1 cellular context compared by ENCODE assay signal in the genomic region with DNA sequence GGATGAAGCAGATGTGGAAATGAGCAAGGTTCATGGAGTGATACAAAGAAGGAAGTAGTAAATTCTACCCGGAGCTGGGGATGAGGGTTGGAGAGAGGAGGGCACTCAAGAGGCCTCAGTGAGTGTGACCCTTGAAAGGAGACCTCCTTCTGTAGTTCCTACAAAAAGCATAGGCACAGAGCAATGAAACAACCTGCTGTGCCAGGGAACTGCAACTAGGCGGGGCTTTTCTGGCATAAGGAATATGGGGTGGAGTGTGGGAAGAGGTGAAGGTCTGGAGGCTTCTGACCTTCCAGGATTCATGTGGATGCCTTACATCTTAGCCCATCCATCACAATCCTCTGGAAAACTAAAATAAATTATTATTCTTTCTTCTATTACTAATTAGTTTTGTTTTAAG.
TF ChIP-seq lines count a peak whose summit lies in the region.

No MANE protein-coding gene starts in this region.

TF ChIP-seq in WTC11, 78 proteins besides CTCF, POLR2A, EP300 and RAD21 (continued from another document):
- TF ChIP-seq, protein P1, sequence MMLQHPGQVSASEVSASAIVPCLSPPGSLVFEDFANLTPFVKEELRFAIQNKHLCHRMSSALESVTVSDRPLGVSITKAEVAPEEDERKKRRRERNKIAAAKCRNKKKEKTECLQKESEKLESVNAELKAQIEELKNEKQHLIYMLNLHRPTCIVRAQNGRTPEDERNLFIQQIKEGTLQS (CRISPR knock-in tag; conservative IDR thresholded peaks at IDR 0.05), result no peak
- TF ChIP-seq, protein P2, sequence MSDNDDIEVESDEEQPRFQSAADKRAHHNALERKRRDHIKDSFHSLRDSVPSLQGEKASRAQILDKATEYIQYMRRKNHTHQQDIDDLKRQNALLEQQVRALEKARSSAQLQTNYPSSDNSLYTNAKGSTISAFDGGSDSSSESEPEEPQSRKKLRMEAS (CRISPR knock-in tag; IDR thresholded peaks at IDR 0.05), result no peak
- TF ChIP-seq, protein P3, sequence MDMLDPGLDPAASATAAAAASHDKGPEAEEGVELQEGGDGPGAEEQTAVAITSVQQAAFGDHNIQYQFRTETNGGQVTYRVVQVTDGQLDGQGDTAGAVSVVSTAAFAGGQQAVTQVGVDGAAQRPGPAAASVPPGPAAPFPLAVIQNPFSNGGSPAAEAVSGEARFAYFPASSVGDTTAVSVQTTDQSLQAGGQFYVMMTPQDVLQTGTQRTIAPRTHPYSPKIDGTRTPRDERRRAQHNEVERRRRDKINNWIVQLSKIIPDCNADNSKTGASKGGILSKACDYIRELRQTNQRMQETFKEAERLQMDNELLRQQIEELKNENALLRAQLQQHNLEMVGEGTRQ (CRISPR knock-in tag; IDR thresholded peaks at IDR 0.05), result no peak
- no peak for TF ChIP-seq ZNF423 (CRISPR knock-in tag; IDR thresholded peaks at IDR 0.05)
- TF ChIP-seq, protein P4, sequence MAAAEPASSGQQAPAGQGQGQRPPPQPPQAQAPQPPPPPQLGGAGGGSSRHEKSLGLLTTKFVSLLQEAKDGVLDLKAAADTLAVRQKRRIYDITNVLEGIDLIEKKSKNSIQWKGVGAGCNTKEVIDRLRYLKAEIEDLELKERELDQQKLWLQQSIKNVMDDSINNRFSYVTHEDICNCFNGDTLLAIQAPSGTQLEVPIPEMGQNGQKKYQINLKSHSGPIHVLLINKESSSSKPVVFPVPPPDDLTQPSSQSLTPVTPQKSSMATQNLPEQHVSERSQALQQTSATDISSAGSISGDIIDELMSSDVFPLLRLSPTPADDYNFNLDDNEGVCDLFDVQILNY (CRISPR knock-in tag; IDR thresholded peaks at IDR 0.05), result no peak
- TF ChIP-seq SMAD3 (CRISPR knock-in tag; IDR thresholded peaks at IDR 0.05; ENCODE audit: borderline replicate concordance), result no peak
- TF ChIP-seq, protein P5, sequence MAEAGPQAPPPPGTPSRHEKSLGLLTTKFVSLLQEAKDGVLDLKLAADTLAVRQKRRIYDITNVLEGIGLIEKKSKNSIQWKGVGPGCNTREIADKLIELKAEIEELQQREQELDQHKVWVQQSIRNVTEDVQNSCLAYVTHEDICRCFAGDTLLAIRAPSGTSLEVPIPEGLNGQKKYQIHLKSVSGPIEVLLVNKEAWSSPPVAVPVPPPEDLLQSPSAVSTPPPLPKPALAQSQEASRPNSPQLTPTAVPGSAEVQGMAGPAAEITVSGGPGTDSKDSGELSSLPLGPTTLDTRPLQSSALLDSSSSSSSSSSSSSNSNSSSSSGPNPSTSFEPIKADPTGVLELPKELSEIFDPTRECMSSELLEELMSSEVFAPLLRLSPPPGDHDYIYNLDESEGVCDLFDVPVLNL (CRISPR knock-in tag; IDR thresholded peaks at IDR 0.05; ENCODE audit: borderline replicate concordance, low read depth), result no peak
- no peak for TF ChIP-seq GRHL2 (CRISPR knock-in tag; IDR thresholded peaks at IDR 0.05; ENCODE audit: insufficient replicate concordance, severe bottlenecking)
